In genomic region chr1:144104000-144104677, GRCh38 we compare ENCODE assay signal across 8 cellular contexts.
DNase-seq lines count a peak whose midpoint lies in the region; ATAC-seq, FAIRE-seq and TF ChIP-seq lines count a peak whose summit lies in the region.
"Not testable (repeated sequence)": the region's sequence is repeated elsewhere in the genome, so short reads cannot be mapped to it uniquely, and the experiment has no call there.

No MANE protein-coding gene starts in this region.

- H3K4me1 Mint-ChIP-seq in glutamatergic neuron (ENCODE audit: low read depth, unreplicated experiment): not testable (repeated sequence)

- in situ Hi-C loops in K562 (cut with MboI): not testable (repeated sequence)

- not testable (repeated sequence) for TF ChIP-seq RAD21 in K562 (CRISPR knock-in tag; conservative IDR thresholded peaks at IDR 0.05 in 1 of 2, IDR thresholded peaks at IDR 0.05 in 1 of 2)

- peak; percentile 11 for DNase-seq in GM12891 (ENCODE audit: insufficient read length, low spot score)
- peak; percentile 23 to 73 (median 53) for DNase-seq in T-helper 1 cell
- peak; percentile 19 for DNase-seq in activated T-cell treated with anti-CD3 and anti-CD28 coated beads for 1 hour (ENCODE audit: low read depth)
- peak; percentile 5 to 18 (median 12) for DNase-seq in K562 (ENCODE audit: extremely low read depth in 1 of 4, low spot score in 3 of 4)
- DNase-seq in glutamatergic neuron: peak; percentile 45
- DNase-seq in mucosa of descending colon: peak; percentile 19 to 88 (median 52)
- DNase-seq in stimulated activated CD4-positive, alpha-beta T cell treated with anti-CD3 and anti-CD28 coated beads, Interleukin-1b, Interleukin-23, amount 100 ng/mL, for 48 hours: peak; percentile 35
- DNase-seq in upper lobe of right lung: peak; percentile 88

- H3K27ac Mint-ChIP-seq in glutamatergic neuron (ENCODE audit: unreplicated experiment): not testable (repeated sequence)

- 3% methylated on average over 14 of the region's 14 CpGs for WGBS in K562 (ENCODE audit: insufficient coverage, low coverage, missing lambda C conversion rate)

- H3K27me3 ChIP-seq in K562 (ENCODE audit: control insufficient read depth in 2 of 2, insufficient read depth in 2 of 2, low read length in 2 of 2): peaks cover 0 to 13% of the 10 kb centered on the region in 2 experiments; a peak in 2 of 5 replicates
- H3K27me3 ChIP-seq in upper lobe of right lung: not testable (repeated sequence)

- not testable (repeated sequence) for H3K27ac ChIP-seq in K562 (ENCODE audit: extremely low read depth, low read depth, low read length); upper lobe of right lung

- H3K36me3 Mint-ChIP-seq in glutamatergic neuron (ENCODE audit: unreplicated experiment): not testable (repeated sequence)

- H3K4me3 Mint-ChIP-seq in glutamatergic neuron (ENCODE audit: unreplicated experiment): not testable (repeated sequence)

- BruUV-seq in K562 (replicated peaks; lab: Mats Ljungman, UMichigan): not testable (repeated sequence)

- H3K9ac ChIP-seq in K562 (ENCODE audit: insufficient read depth in 1 of 2, low read depth in 2 of 2, low read length in 2 of 2): not testable (repeated sequence)

- not testable (repeated sequence) for H2AFZ ChIP-seq in K562 (ENCODE audit: low read depth, low read length)

- not testable (repeated sequence) for TF ChIP-seq EP300 in K562 (IDR thresholded peaks at IDR 0.05; ENCODE audit: low read length)

- not testable (repeated sequence) for H3K4me3 ChIP-seq in K562, mucosa of descending colon, upper lobe of right lung

- not testable (repeated sequence) for H3K9me3 Mint-ChIP-seq in glutamatergic neuron (ENCODE audit: unreplicated experiment)

- TF ChIP-seq POLR2A in GM12891 (IDR thresholded peaks at IDR 0.05; ENCODE audit: low read depth, low read length); K562 (conservative IDR thresholded peaks at IDR 0.05): not testable (repeated sequence)

- TF ChIP-seq CTCF in K562 (IDR thresholded peaks at IDR 0.05 in 2 of 3, conservative IDR thresholded peaks at IDR 0.05 in 1 of 3; ENCODE audit: insufficient read depth in 2 of 3, low read depth in 1 of 3, low read length in 3 of 3); glutamatergic neuron (IDR thresholded peaks at IDR 0.05; ENCODE audit: partially characterized antibody, unreplicated experiment); mucosa of descending colon (IDR thresholded peaks at IDR 0.05); upper lobe of right lung (IDR thresholded peaks at IDR 0.05): not testable (repeated sequence)

- H3K79me2 ChIP-seq in K562 (ENCODE audit: control insufficient read depth, insufficient read depth, low read length): not testable (repeated sequence)

- H4K20me1 ChIP-seq in K562 (replicated peaks; ENCODE audit: control insufficient read depth, insufficient read depth, low read length): not testable (repeated sequence)

- H3K9me1 ChIP-seq in K562 (ENCODE audit: control insufficient read depth, insufficient read depth, low read length): not testable (repeated sequence)

- H3K36me3 ChIP-seq in K562 (ENCODE audit: control insufficient read depth, insufficient read depth, low read length); mucosa of descending colon (ENCODE audit: low read depth); upper lobe of right lung: not testable (repeated sequence)

- not testable (repeated sequence) for ATAC-seq in K562
- ATAC-seq in mucosa of descending colon (peak; percentile 20), upper lobe of right lung (peak; percentile 42)

- FAIRE-seq in GM12891 (lab: Jason Lieb, UNC); K562 (lab: Jason Lieb, UNC): not testable (repeated sequence)

- H3K9me3 ChIP-seq in K562 (replicated peaks; ENCODE audit: control insufficient read depth, insufficient read depth, low read depth, low read length); mucosa of descending colon; upper lobe of right lung: not testable (repeated sequence)

- CTCF ChIA-PET in K562 (lab: Yijun Ruan, JAX; ENCODE audit: low intra/inter-chr PET ratio): not testable (repeated sequence)

- intact Hi-C loops in K562 (cut with micrococcal nuclease); mucosa of descending colon (cut with DNase I, micrococcal nuclease); upper lobe of right lung (cut with DNase I): not testable (repeated sequence)

- POLR2A ChIA-PET in K562 (lab: Yijun Ruan, JAX): not testable (repeated sequence)

- H3K4me1 ChIP-seq in K562 (replicated peaks in 1 of 2; ENCODE audit: control insufficient read depth in 2 of 2, insufficient read depth in 2 of 2, low read length in 2 of 2): peaks cover 0 to 22% of the 10 kb centered on the region in 2 experiments; a peak in 1 of 5 replicates
- H3K4me1 ChIP-seq in mucosa of descending colon (ENCODE audit: low read depth); upper lobe of right lung: not testable (repeated sequence)

- not testable (repeated sequence) for H3K27me3 Mint-ChIP-seq in glutamatergic neuron (ENCODE audit: unreplicated experiment)

- not testable (repeated sequence) for H3K4me2 ChIP-seq in K562 (ENCODE audit: insufficient read depth, low read length)

TF ChIP-seq in K562, 482 proteins besides CTCF, POLR2A, EP300 and RAD21:
- TF ChIP-seq PBX2 (CRISPR knock-in tag; IDR thresholded peaks at IDR 0.05; ENCODE audit: low read depth) (0 out of 2 replicates have a peak, but pooled peaks have one; percentile 13), THAP12 (CRISPR knock-in tag; IDR thresholded peaks at IDR 0.05) (peak; percentile 64; the same call in 1 of the 2 replicates), STAG1 (CRISPR knock-in tag; IDR thresholded peaks at IDR 0.05; ENCODE audit: borderline replicate concordance) (peak; percentile 34; the same call in 1 of the 2 replicates), CBFB (CRISPR knock-in tag; IDR thresholded peaks at IDR 0.05) (0 out of 2 replicates have a peak, but pooled peaks have one; percentile 33)
- not testable (repeated sequence) for TF ChIP-seq PBX2 (tag; conservative IDR thresholded peaks at IDR 0.05; ENCODE audit: low read depth)

Comparison
In these comparisons a context has a peak if more than half of its experiments do, and no peak if none do; other contexts are left out.
1. DNase-seq: peak in every context shown above with its lines; median percentile 88 in upper lobe of right lung; 53 in T-helper 1 cell; 52 in mucosa of descending colon; 45 in glutamatergic neuron; 35 in stimulated activated CD4-positive, alpha-beta T cell treated with anti-CD3 and anti-CD28 coated beads, Interleukin-1b, Interleukin-23, amount 100 ng/mL, for 48 hours; 19 in activated T-cell treated with anti-CD3 and anti-CD28 coated beads for 1 hour; 12 in K562; 11 in GM12891.